17 cellular contexts compared by ENCODE assay signal in genomic region chr4:25873632-25874129, GRCh38.
"Had no signal": no experiment of that assay in that cellular context is flagged by ENCODE, and none has a peak within 500 bp of the region (broad histone marks: within the 10 kb centered on the region; RNA-seq: fewer than 3 reads in every experiment).

No MANE protein-coding gene starts in this region.

- ATAC-seq: activated CD8-positive, alpha-beta T cell treated with anti-CD3 and anti-CD28 coated beads, Interleukin-2, amount 10 ng/mL, durations not matched to agents 7 days and 5 days; left ventricle myocardium superior; stimulated activated naive CD8-positive, alpha-beta T cell treated with anti-CD3 and anti-CD28 coated beads, Interleukin-15, amount 100 ng/mL, for 72 hours had no signal

- H3K27ac ChIP-seq: hepatocyte had no signal

- FAIRE-seq: kidney, urothelium cell line had no signal

- DNase-seq: activated CD4-positive, alpha-beta T cell treated with anti-CD3 and anti-CD28 coated beads for 4 hours; activated CD8-positive, alpha-beta memory T cell treated with anti-CD3 and anti-CD28 coated beads, Interleukin-2, amount 50 U/mL, for 48 hours; activated CD8-positive, alpha-beta T cell treated with anti-CD3 and anti-CD28 coated beads, Interleukin-2, amount 10 ng/mL, durations not matched to agents 7 days and 5 days; activated naive CD8-positive, alpha-beta T cell treated with anti-CD3 and anti-CD28 coated beads, Interleukin-2, amount 10 ng/mL, durations not matched to agents 7 days and 5 days; anterior cingulate cortex; cerebellar nuclear complex; dermis blood vessel endothelial cell; endodermal cell; erythroblast; kidney; left ventricle myocardium superior; mesendoderm; stimulated activated CD4-positive, alpha-beta T cell treated with anti-CD3 and anti-CD28 coated beads, Interleukin-4, amount 100 ng/mL, for 1 hour; stimulated activated CD8-positive, alpha-beta memory T cell treated with anti-CD3 and anti-CD28 coated beads, Interleukin-4, amount 100 ng/mL, for 48 hours; stimulated activated naive CD8-positive, alpha-beta T cell treated with anti-CD3 and anti-CD28 coated beads, Interleukin-15, amount 100 ng/mL, for 72 hours had no signal

- H3K4me3 ChIP-seq: hepatocyte had no signal

- H3K79me2 ChIP-seq: hepatocyte had no signal

- H3K27me3 ChIP-seq: hepatocyte had no signal

- H2AFZ ChIP-seq: hepatocyte had no signal

- H3K4me2 ChIP-seq: hepatocyte had no signal
